In the genomic region with DNA sequence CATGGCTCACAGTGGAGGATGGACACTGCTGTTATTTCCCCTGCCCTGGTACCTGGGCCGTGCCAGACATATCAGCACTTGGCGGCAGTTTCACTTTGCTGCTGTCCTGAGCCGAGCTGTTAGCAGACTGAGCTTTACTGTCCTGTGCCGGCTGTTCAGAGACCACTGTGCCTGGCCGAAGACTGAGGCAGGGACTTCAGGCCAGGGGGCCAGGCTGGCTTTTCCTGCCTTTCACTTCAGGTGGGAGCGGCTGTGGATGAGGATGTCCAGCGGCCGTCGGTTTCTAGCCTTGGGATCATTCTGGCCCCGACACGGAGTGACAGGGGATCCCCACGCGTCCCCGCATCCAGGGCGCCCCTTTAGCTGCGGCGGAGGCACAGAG, we compare ENCODE assay signal across 2 cellular contexts.
TF ChIP-seq lines count a peak whose summit lies in the region.

No MANE protein-coding gene starts in this region.

TF ChIP-seq in IMR-90, 13 proteins besides CTCF, POLR2A, EP300 and RAD21 (continued from another document):
- TF ChIP-seq MAFK (IDR thresholded peaks at IDR 0.05; ENCODE audit: low read depth, low read length) (no peak), CHD1 (IDR thresholded peaks at IDR 0.05; ENCODE audit: low read depth, low read length) (no peak), FOS (IDR thresholded peaks at IDR 0.05; ENCODE audit: low read depth, low read length) (no peak), MAZ (IDR thresholded peaks at IDR 0.05; ENCODE audit: borderline replicate concordance, low read depth, low read length) (no peak)
- TF ChIP-seq, protein P1, sequence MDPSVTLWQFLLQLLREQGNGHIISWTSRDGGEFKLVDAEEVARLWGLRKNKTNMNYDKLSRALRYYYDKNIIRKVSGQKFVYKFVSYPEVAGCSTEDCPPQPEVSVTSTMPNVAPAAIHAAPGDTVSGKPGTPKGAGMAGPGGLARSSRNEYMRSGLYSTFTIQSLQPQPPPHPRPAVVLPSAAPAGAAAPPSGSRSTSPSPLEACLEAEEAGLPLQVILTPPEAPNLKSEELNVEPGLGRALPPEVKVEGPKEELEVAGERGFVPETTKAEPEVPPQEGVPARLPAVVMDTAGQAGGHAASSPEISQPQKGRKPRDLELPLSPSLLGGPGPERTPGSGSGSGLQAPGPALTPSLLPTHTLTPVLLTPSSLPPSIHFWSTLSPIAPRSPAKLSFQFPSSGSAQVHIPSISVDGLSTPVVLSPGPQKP (IDR thresholded peaks at IDR 0.05; ENCODE audit: borderline replicate concordance, low read depth, low read length), result no peak

TF ChIP-seq in SK-N-SH treated with all-trans-retinoic acid at 6 μM for 48 hours, 23 proteins besides CTCF, POLR2A, EP300 and RAD21 (continued from another document):
- TF ChIP-seq, protein P2, sequence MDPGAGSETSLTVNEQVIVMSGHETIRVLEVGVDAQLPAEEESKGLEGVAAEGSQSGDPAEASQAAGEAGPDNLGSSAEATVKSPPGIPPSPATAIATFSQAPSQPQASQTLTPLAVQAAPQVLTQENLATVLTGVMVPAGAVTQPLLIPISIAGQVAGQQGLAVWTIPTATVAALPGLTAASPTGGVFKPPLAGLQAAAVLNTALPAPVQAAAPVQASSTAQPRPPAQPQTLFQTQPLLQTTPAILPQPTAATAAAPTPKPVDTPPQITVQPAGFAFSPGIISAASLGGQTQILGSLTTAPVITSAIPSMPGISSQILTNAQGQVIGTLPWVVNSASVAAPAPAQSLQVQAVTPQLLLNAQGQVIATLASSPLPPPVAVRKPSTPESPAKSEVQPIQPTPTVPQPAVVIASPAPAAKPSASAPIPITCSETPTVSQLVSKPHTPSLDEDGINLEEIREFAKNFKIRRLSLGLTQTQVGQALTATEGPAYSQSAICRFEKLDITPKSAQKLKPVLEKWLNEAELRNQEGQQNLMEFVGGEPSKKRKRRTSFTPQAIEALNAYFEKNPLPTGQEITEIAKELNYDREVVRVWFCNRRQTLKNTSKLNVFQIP (CRISPR knock-in tag; IDR thresholded peaks at IDR 0.05; ENCODE audit: borderline replicate concordance, low read depth), result no peak
- no peak for TF ChIP-seq RARB (CRISPR knock-in tag; IDR thresholded peaks at IDR 0.05)
- TF ChIP-seq GLIS3 (CRISPR knock-in tag; IDR thresholded peaks at IDR 0.05), result no peak
- TF ChIP-seq TOX (CRISPR knock-in tag; IDR thresholded peaks at IDR 0.05; ENCODE audit: borderline replicate concordance), result no peak
- TF ChIP-seq, protein P3, sequence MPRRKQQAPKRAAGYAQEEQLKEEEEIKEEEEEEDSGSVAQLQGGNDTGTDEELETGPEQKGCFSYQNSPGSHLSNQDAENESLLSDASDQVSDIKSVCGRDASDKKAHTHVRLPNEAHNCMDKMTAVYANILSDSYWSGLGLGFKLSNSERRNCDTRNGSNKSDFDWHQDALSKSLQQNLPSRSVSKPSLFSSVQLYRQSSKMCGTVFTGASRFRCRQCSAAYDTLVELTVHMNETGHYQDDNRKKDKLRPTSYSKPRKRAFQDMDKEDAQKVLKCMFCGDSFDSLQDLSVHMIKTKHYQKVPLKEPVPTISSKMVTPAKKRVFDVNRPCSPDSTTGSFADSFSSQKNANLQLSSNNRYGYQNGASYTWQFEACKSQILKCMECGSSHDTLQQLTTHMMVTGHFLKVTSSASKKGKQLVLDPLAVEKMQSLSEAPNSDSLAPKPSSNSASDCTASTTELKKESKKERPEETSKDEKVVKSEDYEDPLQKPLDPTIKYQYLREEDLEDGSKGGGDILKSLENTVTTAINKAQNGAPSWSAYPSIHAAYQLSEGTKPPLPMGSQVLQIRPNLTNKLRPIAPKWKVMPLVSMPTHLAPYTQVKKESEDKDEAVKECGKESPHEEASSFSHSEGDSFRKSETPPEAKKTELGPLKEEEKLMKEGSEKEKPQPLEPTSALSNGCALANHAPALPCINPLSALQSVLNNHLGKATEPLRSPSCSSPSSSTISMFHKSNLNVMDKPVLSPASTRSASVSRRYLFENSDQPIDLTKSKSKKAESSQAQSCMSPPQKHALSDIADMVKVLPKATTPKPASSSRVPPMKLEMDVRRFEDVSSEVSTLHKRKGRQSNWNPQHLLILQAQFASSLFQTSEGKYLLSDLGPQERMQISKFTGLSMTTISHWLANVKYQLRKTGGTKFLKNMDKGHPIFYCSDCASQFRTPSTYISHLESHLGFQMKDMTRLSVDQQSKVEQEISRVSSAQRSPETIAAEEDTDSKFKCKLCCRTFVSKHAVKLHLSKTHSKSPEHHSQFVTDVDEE (CRISPR knock-in tag; IDR thresholded peaks at IDR 0.05), result no peak
- no peak for TF ChIP-seq BACH2 (CRISPR knock-in tag; IDR thresholded peaks at IDR 0.05; ENCODE audit: borderline replicate concordance)
- TF ChIP-seq OSR1 (CRISPR knock-in tag; IDR thresholded peaks at IDR 0.05), result no peak
- TF ChIP-seq, protein P4, sequence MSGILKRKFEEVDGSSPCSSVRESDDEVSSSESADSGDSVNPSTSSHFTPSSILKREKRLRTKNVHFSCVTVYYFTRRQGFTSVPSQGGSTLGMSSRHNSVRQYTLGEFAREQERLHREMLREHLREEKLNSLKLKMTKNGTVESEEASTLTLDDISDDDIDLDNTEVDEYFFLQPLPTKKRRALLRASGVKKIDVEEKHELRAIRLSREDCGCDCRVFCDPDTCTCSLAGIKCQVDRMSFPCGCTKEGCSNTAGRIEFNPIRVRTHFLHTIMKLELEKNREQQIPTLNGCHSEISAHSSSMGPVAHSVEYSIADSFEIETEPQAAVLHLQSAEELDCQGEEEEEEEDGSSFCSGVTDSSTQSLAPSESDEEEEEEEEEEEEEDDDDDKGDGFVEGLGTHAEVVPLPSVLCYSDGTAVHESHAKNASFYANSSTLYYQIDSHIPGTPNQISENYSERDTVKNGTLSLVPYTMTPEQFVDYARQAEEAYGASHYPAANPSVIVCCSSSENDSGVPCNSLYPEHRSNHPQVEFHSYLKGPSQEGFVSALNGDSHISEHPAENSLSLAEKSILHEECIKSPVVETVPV (CRISPR knock-in tag; IDR thresholded peaks at IDR 0.05), result no peak
- no peak for TF ChIP-seq ARNTL (CRISPR knock-in tag; IDR thresholded peaks at IDR 0.05; ENCODE audit: borderline replicate concordance, low read depth)
- TF ChIP-seq ZFP3 (CRISPR knock-in tag; IDR thresholded peaks at IDR 0.05), result no peak
- TF ChIP-seq ESRRG (CRISPR knock-in tag; IDR thresholded peaks at IDR 0.05), result no peak
- TF ChIP-seq TCF4 (CRISPR knock-in tag; IDR thresholded peaks at IDR 0.05; ENCODE audit: borderline replicate concordance), result no peak
- no peak for TF ChIP-seq ZNF70 (CRISPR knock-in tag; IDR thresholded peaks at IDR 0.05)
- TF ChIP-seq ZC3H10 (CRISPR knock-in tag; IDR thresholded peaks at IDR 0.05), result no peak
- TF ChIP-seq ZFP30 (CRISPR knock-in tag; IDR thresholded peaks at IDR 0.05), result no peak
- TF ChIP-seq PPARA (CRISPR knock-in tag; IDR thresholded peaks at IDR 0.05; ENCODE audit: borderline replicate concordance), result no peak
TF ChIP-seq in SK-N-SH treated with all-trans-retinoic acid at 6 μM for 48 hours: peak in this region for 0.
